1 cellular context compared by ENCODE assay signal in the genomic region with DNA sequence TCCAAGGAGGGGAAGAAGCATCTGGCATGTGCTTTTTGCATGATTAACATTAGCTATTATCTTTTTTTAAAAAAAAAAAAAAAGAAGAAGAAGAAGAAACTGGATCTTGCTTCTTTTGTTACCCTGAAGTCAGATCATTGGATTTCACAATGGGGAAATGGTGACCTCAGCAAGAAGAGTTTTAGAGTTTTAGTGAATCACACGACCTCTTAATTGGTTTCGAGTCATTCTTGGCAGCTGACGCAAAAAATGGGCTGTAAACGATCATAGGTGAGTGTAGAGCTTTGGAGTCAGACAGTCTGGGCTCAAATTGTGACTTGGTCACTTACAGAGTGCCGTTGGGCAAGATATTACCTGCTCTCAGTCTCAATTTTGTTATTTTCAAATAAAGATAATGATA.
A peak's percentile ranks its signal among the peaks of the same experiment; 100 is the strongest.
TF ChIP-seq lines count a peak whose summit lies in the region.

No MANE protein-coding gene starts in this region.

TF ChIP-seq in HEK293, 187 proteins besides CTCF, POLR2A, EP300 and RAD21 (continued from another document and continues in another):
- TF ChIP-seq, protein P1, sequence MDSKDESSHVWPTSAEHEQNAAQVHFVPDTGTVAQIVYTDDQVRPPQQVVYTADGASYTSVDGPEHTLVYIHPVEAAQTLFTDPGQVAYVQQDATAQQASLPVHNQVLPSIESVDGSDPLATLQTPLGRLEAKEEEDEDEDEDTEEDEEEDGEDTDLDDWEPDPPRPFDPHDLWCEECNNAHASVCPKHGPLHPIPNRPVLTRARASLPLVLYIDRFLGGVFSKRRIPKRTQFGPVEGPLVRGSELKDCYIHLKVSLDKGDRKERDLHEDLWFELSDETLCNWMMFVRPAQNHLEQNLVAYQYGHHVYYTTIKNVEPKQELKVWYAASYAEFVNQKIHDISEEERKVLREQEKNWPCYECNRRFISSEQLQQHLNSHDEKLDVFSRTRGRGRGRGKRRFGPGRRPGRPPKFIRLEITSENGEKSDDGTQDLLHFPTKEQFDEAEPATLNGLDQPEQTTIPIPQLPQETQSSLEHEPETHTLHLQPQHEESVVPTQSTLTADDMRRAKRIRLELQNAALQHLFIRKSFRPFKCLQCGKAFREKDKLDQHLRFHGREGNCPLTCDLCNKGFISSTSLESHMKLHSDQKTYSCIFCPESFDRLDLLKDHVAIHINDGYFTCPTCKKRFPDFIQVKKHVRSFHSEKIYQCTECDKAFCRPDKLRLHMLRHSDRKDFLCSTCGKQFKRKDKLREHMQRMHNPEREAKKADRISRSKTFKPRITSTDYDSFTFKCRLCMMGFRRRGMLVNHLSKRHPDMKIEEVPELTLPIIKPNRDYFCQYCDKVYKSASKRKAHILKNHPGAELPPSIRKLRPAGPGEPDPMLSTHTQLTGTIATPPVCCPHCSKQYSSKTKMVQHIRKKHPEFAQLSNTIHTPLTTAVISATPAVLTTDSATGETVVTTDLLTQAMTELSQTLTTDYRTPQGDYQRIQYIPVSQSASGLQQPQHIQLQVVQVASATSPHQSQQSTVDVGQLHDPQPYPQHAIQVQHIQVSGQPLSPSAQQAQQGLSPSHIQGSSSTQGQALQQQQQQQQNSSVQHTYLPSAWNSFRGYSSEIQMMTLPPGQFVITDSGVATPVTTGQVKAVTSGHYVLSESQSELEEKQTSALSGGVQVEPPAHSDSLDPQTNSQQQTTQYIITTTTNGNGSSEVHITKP (tag by site-specific recombination; IDR thresholded peaks at IDR 0.05): peak; percentile 59
- TF ChIP-seq, protein P2, sequence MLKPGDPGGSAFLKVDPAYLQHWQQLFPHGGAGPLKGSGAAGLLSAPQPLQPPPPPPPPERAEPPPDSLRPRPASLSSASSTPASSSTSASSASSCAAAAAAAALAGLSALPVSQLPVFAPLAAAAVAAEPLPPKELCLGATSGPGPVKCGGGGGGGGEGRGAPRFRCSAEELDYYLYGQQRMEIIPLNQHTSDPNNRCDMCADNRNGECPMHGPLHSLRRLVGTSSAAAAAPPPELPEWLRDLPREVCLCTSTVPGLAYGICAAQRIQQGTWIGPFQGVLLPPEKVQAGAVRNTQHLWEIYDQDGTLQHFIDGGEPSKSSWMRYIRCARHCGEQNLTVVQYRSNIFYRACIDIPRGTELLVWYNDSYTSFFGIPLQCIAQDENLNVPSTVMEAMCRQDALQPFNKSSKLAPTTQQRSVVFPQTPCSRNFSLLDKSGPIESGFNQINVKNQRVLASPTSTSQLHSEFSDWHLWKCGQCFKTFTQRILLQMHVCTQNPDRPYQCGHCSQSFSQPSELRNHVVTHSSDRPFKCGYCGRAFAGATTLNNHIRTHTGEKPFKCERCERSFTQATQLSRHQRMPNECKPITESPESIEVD (tag by site-specific recombination; IDR thresholded peaks at IDR 0.05): peak; percentile 91
- TF ChIP-seq ZNF629 (tag by site-specific recombination; IDR thresholded peaks at IDR 0.05): peak; percentile 99
- TF ChIP-seq ZNF843 (tag by site-specific recombination; IDR thresholded peaks at IDR 0.05): peak; percentile 58; the same call in 1 of the 2 replicates
- peak; percentile 72; the same call in 1 of the 2 replicates for TF ChIP-seq TRIM28 (IDR thresholded peaks at IDR 0.05; ENCODE audit: borderline replicate concordance, low read length)
- TF ChIP-seq ZNF501 (tag by site-specific recombination; IDR thresholded peaks at IDR 0.05): peak; percentile 50; the same call in 1 of the 2 replicates
- peak; percentile 83; the same call in 1 of the 2 replicates for TF ChIP-seq ZNF558 (tag by site-specific recombination; IDR thresholded peaks at IDR 0.05)
- TF ChIP-seq, protein P3, sequence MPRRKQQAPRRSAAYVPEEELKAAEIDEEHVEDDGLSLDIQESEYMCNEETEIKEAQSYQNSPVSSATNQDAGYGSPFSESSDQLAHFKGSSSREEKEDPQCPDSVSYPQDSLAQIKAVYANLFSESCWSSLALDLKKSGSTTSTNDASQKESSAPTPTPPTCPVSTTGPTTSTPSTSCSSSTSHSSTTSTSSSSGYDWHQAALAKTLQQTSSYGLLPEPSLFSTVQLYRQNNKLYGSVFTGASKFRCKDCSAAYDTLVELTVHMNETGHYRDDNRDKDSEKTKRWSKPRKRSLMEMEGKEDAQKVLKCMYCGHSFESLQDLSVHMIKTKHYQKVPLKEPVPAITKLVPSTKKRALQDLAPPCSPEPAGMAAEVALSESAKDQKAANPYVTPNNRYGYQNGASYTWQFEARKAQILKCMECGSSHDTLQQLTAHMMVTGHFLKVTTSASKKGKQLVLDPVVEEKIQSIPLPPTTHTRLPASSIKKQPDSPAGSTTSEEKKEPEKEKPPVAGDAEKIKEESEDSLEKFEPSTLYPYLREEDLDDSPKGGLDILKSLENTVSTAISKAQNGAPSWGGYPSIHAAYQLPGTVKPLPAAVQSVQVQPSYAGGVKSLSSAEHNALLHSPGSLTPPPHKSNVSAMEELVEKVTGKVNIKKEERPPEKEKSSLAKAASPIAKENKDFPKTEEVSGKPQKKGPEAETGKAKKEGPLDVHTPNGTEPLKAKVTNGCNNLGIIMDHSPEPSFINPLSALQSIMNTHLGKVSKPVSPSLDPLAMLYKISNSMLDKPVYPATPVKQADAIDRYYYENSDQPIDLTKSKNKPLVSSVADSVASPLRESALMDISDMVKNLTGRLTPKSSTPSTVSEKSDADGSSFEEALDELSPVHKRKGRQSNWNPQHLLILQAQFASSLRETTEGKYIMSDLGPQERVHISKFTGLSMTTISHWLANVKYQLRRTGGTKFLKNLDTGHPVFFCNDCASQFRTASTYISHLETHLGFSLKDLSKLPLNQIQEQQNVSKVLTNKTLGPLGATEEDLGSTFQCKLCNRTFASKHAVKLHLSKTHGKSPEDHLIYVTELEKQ (tag by site-specific recombination; IDR thresholded peaks at IDR 0.05; ENCODE audit: borderline replicate concordance): peak; percentile 78; the same call in 1 of the 2 replicates
- TF ChIP-seq, protein P4, sequence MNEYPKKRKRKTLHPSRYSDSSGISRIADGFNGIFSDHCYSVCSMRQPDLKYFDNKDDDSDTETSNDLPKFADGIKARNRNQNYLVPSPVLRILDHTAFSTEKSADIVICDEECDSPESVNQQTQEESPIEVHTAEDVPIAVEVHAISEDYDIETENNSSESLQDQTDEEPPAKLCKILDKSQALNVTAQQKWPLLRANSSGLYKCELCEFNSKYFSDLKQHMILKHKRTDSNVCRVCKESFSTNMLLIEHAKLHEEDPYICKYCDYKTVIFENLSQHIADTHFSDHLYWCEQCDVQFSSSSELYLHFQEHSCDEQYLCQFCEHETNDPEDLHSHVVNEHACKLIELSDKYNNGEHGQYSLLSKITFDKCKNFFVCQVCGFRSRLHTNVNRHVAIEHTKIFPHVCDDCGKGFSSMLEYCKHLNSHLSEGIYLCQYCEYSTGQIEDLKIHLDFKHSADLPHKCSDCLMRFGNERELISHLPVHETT (tag by site-specific recombination; IDR thresholded peaks at IDR 0.05): peak; percentile 79; the same call in 1 of the 2 replicates
- no peak for TF ChIP-seq ZNF311 (tag by site-specific recombination; IDR thresholded peaks at IDR 0.05; ENCODE audit: borderline replicate concordance)
- TF ChIP-seq ZFP3 (tag by site-specific recombination; IDR thresholded peaks at IDR 0.05; ENCODE audit: low read depth): peak; percentile 43; the same call in 1 of the 2 replicates
- TF ChIP-seq ZNF2 (tag by site-specific recombination; IDR thresholded peaks at IDR 0.05): 0 out of 2 replicates have a peak, but pooled peaks have one; percentile 39
- TF ChIP-seq ZNF335 (tag by site-specific recombination; conservative IDR thresholded peaks at IDR 0.05): peak; percentile 29; the same call in 1 of the 2 replicates
- TF ChIP-seq ZNF112 (tag by site-specific recombination; IDR thresholded peaks at IDR 0.05): no peak
- TF ChIP-seq ZBTB17 (tag by site-specific recombination; IDR thresholded peaks at IDR 0.05): peak; percentile 85
- no peak for TF ChIP-seq ZNF560 (tag by site-specific recombination; IDR thresholded peaks at IDR 0.05; ENCODE audit: borderline replicate concordance)
- TF ChIP-seq ZNF202 (tag by site-specific recombination; IDR thresholded peaks at IDR 0.05; ENCODE audit: borderline replicate concordance): no peak
- TF ChIP-seq ZNF366 (tag by site-specific recombination; conservative IDR thresholded peaks at IDR 0.05): peak; percentile 91
- no peak for TF ChIP-seq ZNF549 (tag by site-specific recombination; IDR thresholded peaks at IDR 0.05)
- TF ChIP-seq ZEB2 (tag by site-specific recombination; IDR thresholded peaks at IDR 0.05): peak; percentile 95
- TF ChIP-seq, protein P5, sequence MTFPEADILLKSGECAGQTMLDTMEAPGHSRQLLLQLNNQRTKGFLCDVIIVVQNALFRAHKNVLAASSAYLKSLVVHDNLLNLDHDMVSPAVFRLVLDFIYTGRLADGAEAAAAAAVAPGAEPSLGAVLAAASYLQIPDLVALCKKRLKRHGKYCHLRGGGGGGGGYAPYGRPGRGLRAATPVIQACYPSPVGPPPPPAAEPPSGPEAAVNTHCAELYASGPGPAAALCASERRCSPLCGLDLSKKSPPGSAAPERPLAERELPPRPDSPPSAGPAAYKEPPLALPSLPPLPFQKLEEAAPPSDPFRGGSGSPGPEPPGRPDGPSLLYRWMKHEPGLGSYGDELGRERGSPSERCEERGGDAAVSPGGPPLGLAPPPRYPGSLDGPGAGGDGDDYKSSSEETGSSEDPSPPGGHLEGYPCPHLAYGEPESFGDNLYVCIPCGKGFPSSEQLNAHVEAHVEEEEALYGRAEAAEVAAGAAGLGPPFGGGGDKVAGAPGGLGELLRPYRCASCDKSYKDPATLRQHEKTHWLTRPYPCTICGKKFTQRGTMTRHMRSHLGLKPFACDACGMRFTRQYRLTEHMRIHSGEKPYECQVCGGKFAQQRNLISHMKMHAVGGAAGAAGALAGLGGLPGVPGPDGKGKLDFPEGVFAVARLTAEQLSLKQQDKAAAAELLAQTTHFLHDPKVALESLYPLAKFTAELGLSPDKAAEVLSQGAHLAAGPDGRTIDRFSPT (tag by site-specific recombination; IDR thresholded peaks at IDR 0.05): peak; percentile 91
- no peak for TF ChIP-seq ZNF239 (tag by site-specific recombination; IDR thresholded peaks at IDR 0.05)
- TF ChIP-seq, protein P6, sequence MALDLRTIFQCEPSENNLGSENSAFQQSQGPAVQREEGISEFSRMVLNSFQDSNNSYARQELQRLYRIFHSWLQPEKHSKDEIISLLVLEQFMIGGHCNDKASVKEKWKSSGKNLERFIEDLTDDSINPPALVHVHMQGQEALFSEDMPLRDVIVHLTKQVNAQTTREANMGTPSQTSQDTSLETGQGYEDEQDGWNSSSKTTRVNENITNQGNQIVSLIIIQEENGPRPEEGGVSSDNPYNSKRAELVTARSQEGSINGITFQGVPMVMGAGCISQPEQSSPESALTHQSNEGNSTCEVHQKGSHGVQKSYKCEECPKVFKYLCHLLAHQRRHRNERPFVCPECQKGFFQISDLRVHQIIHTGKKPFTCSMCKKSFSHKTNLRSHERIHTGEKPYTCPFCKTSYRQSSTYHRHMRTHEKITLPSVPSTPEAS (tag by site-specific recombination; IDR thresholded peaks at IDR 0.05): no peak
- TF ChIP-seq ZNF521 (tag by site-specific recombination; IDR thresholded peaks at IDR 0.05): no peak
- TF ChIP-seq, protein P7, sequence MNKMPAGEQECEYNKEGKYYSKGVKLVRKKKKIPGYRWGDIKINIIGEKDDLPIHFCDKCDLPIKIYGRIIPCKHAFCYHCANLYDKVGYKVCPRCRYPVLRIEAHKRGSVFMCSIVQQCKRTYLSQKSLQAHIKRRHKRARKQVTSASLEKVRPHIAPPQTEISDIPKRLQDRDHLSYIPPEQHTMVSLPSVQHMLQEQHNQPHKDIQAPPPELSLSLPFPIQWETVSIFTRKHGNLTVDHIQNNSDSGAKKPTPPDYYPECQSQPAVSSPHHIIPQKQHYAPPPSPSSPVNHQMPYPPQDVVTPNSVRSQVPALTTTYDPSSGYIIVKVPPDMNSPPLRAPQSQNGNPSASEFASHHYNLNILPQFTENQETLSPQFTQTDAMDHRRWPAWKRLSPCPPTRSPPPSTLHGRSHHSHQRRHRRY (tag by site-specific recombination; IDR thresholded peaks at IDR 0.05): no peak
- peak; percentile 21; the same call in 1 of the 2 replicates for TF ChIP-seq ZNF623 (tag by site-specific recombination; IDR thresholded peaks at IDR 0.05)
- TF ChIP-seq, protein P8, sequence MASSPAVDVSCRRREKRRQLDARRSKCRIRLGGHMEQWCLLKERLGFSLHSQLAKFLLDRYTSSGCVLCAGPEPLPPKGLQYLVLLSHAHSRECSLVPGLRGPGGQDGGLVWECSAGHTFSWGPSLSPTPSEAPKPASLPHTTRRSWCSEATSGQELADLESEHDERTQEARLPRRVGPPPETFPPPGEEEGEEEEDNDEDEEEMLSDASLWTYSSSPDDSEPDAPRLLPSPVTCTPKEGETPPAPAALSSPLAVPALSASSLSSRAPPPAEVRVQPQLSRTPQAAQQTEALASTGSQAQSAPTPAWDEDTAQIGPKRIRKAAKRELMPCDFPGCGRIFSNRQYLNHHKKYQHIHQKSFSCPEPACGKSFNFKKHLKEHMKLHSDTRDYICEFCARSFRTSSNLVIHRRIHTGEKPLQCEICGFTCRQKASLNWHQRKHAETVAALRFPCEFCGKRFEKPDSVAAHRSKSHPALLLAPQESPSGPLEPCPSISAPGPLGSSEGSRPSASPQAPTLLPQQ (tag by site-specific recombination; IDR thresholded peaks at IDR 0.05): peak; percentile 76
- TF ChIP-seq ZNF776 (tag by site-specific recombination; IDR thresholded peaks at IDR 0.05; ENCODE audit: borderline replicate concordance): no peak
- TF ChIP-seq, protein P9, sequence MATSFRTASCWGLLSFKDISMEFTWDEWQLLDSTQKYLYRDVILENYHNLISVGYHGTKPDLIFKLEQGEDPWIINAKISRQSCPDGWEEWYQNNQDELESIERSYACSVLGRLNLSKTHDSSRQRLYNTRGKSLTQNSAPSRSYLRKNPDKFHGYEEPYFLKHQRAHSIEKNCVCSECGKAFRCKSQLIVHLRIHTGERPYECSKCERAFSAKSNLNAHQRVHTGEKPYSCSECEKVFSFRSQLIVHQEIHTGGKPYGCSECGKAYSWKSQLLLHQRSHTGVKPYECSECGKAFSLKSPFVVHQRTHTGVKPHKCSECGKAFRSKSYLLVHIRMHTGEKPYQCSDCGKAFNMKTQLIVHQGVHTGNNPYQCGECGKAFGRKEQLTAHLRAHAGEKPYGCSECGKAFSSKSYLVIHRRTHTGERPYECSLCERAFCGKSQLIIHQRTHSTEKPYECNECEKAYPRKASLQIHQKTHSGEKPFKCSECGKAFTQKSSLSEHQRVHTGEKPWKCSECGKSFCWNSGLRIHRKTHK (tag by site-specific recombination; IDR thresholded peaks at IDR 0.05): no peak
- TF ChIP-seq ZNF555 (tag by site-specific recombination; conservative IDR thresholded peaks at IDR 0.05): no peak
- no peak for TF ChIP-seq ZNF214 (tag by site-specific recombination; IDR thresholded peaks at IDR 0.05; ENCODE audit: borderline replicate concordance)
- TF ChIP-seq ZSCAN30 (tag by site-specific recombination; IDR thresholded peaks at IDR 0.05): no peak
- TF ChIP-seq ZNF626 (tag by site-specific recombination; IDR thresholded peaks at IDR 0.05): no peak
- TF ChIP-seq BCL11A (tag by site-specific recombination; IDR thresholded peaks at IDR 0.05; ENCODE audit: low read depth): peak; percentile 90
- no peak; the same call in 1 of the 2 replicates for TF ChIP-seq FEZF1 (tag by site-specific recombination; IDR thresholded peaks at IDR 0.05)
- no peak for TF ChIP-seq ZNF274 (IDR thresholded peaks at IDR 0.05; ENCODE audit: low read length)
- TF ChIP-seq ZNF274 (tag by site-specific recombination; IDR thresholded peaks at IDR 0.05; ENCODE audit: borderline replicate concordance): no peak
- peak; percentile 14; the same call in 1 of the 2 replicates for TF ChIP-seq ZFP69B (tag by site-specific recombination; IDR thresholded peaks at IDR 0.05)
- TF ChIP-seq SALL2 (tag by site-specific recombination; IDR thresholded peaks at IDR 0.05; ENCODE audit: borderline replicate concordance): no peak
